In genomic region chr12:50506753-50507473, GRCh38 we compare ENCODE assay signal across 10 cellular contexts. TPM values are rescaled to one million over a fixed set of nuclear protein-coding genes. Genes with fewer than 3 reads are reported as not detected.
DNase-seq lines count a peak whose midpoint lies in the region; ATAC-seq, FAIRE-seq and TF ChIP-seq lines count a peak whose summit lies in the region.
"Had no signal": no experiment of that assay in that cellular context is flagged by ENCODE, and none has a peak within 500 bp of the region (broad histone marks: within the 10 kb centered on the region; RNA-seq: fewer than 3 reads in every experiment).

No MANE protein-coding gene starts in this region.

- POLR2A ChIA-PET in A549 (lab: Yijun Ruan, JAX): no interaction called here

- H3K4me3 ChIP-seq in A549 (no peak overlapping the region), HUES48 (ENCODE audit: low read depth, low read length) (peak overlapping the region; percentile 96; the same call in 1 of the 2 replicates), muscle layer of duodenum (ENCODE audit: low read depth in 1 of 2, low read length in 2 of 2) (peak overlapping the region; percentile 78 to 92), aorta (ENCODE audit: low read length in 2 of 2) (no peak overlapping the region)

- no peak overlapping the region for H3K27ac ChIP-seq in A549
- no peak overlapping the region for H3K27ac ChIP-seq in HUES48 (ENCODE audit: low read depth, low read length)
- H3K27ac ChIP-seq in muscle layer of duodenum (ENCODE audit: low read length): peak overlapping the region; percentile 94
- H3K27ac ChIP-seq in aorta (ENCODE audit: low read depth in 1 of 2, low read length in 2 of 2): no peak overlapping the region

- CTCF ChIA-PET in A549 (lab: Yijun Ruan, JAX): interaction anchor here (0.9 to 8.4 kb wide), 4 partner anchors 97 to 158 kb away, joined by 3 to 182 read pairs (median 5); no protein-coding TSS in a partner anchor

- no peak for TF ChIP-seq CTCF in A549 (IDR thresholded peaks at IDR 0.05)
- TF ChIP-seq CTCF in chondrocyte (IDR thresholded peaks at IDR 0.05): no peak

- TF ChIP-seq EP300 in A549 (IDR thresholded peaks at IDR 0.05): no peak

- no peaks in the 10 kb centered on the region for H3K9me3 Mint-ChIP-seq in chondrocyte (ENCODE audit: low read depth)

- peak overlapping the region; percentile 25 for H3K27ac Mint-ChIP-seq in chondrocyte (ENCODE audit: unreplicated experiment)

- H3K4me3 Mint-ChIP-seq in chondrocyte (ENCODE audit: unreplicated experiment): peak overlapping the region; percentile 90

- no peak for TF ChIP-seq POLR2A in A549 (IDR thresholded peaks at IDR 0.05; ENCODE audit: low read length)

- DNase-seq in A549 (ENCODE audit: low read depth in 1 of 2, low spot score in 1 of 2) (no peak), chondrocyte (ENCODE audit: low spot score) (no peak), aorta (no peak), NCI-H2171 (lab: John Stamatoyannopoulos, UW) (no peak)
- DNase-seq: EL; stimulated activated CD4-positive, alpha-beta T cell treated with anti-CD3 and anti-CD28 coated beads, Interleukin-4, amount 100 ng/mL, for 1 hour had no signal

- intact Hi-C loops in aorta (cut with DNase I): loop anchor here in 1 of 2 donors (10.0 kb wide), 1 partner anchor 228 kb away; no protein-coding TSS in a partner anchor

- H3K4me1 Mint-ChIP-seq in chondrocyte (ENCODE audit: low read depth): peaks cover 50% of the 10 kb centered on the region

- no peak overlapping the region for H3K9ac ChIP-seq in HUES48 (ENCODE audit: low read depth, low read length)

- no peaks in the 10 kb centered on the region for H3K36me3 Mint-ChIP-seq in chondrocyte (ENCODE audit: low read depth)

- no peaks in the 10 kb centered on the region for H3K27me3 ChIP-seq in HUES48 (ENCODE audit: control insufficient read depth, insufficient read depth, low read length)
- no peaks in the 10 kb centered on the region for H3K27me3 ChIP-seq in muscle layer of duodenum (ENCODE audit: low read depth, low read length)
- no peaks in the 10 kb centered on the region for H3K27me3 ChIP-seq in aorta (ENCODE audit: control insufficient read depth in 1 of 2, insufficient read depth in 2 of 2, low read length in 1 of 2)

- TF ChIP-seq RAD21 in A549 (conservative IDR thresholded peaks at IDR 0.05 in 1 of 2, IDR thresholded peaks at IDR 0.05 in 1 of 2): no peak

- H3K9me3 ChIP-seq in A549 (no peaks in the 10 kb centered on the region), HUES48 (ENCODE audit: control insufficient read depth, insufficient read depth, low read length) (no peaks in the 10 kb centered on the region), muscle layer of duodenum (ENCODE audit: control insufficient read depth in 1 of 2, low read length in 2 of 2) (no peaks in the 10 kb centered on the region), aorta (ENCODE audit: control insufficient read depth, low read length) (no peaks in the 10 kb centered on the region)

- peaks cover 43% of the 10 kb centered on the region for H3K4me1 ChIP-seq in A549
- H3K4me1 ChIP-seq in HUES48 (ENCODE audit: control insufficient read depth, insufficient read depth, low read length): peaks cover 18% of the 10 kb centered on the region
- peaks cover 14 to 22% of the 10 kb centered on the region in 2 donors for H3K4me1 ChIP-seq in muscle layer of duodenum (ENCODE audit: control insufficient read depth in 1 of 2, insufficient read depth in 2 of 2, low read length in 2 of 2)
- no peaks in the 10 kb centered on the region for H3K4me1 ChIP-seq in aorta (ENCODE audit: control insufficient read depth in 1 of 2, insufficient read depth in 2 of 2, low read length in 2 of 2)

- no peaks in the 10 kb centered on the region for H3K27me3 Mint-ChIP-seq in chondrocyte (ENCODE audit: low read depth)

- peak overlapping the region; percentile 88 for H3K4me2 ChIP-seq in A549

- no peak for FAIRE-seq in A549 (lab: Jason Lieb, UNC)

- ATAC-seq in A549 (no peak), HG03196 (IDR thresholded peaks at IDR 0.05; ENCODE audit: unreplicated experiment) (no peak), aorta (ENCODE audit: low FRiP score) (no peak), GM19455 (IDR thresholded peaks at IDR 0.05; ENCODE audit: unreplicated experiment) (no peak)

- WGBS in A549 (ENCODE audit: missing lambda C conversion rate): 68% methylated on average over 2 of the region's 2 CpGs
- 30 to 47% methylated on average over 2 of the region's 2 CpGs for WGBS in aorta, 2 donors

- no peaks in the 10 kb centered on the region for H3K36me3 ChIP-seq in HUES48 (ENCODE audit: control insufficient read depth, insufficient read depth, low read length)
- peaks cover 0 to 6% of the 10 kb centered on the region in 2 donors for H3K36me3 ChIP-seq in muscle layer of duodenum (ENCODE audit: control insufficient read depth in 1 of 2, insufficient read depth in 2 of 2, low read length in 2 of 2)
- H3K36me3 ChIP-seq in aorta (ENCODE audit: control insufficient read depth in 1 of 2, insufficient read depth in 2 of 2, low read length in 1 of 2): no peaks in the 10 kb centered on the region

TF ChIP-seq in A549, 52 proteins besides CTCF, POLR2A, EP300 and RAD21:
- TF ChIP-seq ZSCAN20 (CRISPR knock-in tag; IDR thresholded peaks at IDR 0.05): no peak
- peak; percentile 55 for TF ChIP-seq MAFK (IDR thresholded peaks at IDR 0.05; ENCODE audit: partially characterized antibody)
- TF ChIP-seq, protein P1, sequence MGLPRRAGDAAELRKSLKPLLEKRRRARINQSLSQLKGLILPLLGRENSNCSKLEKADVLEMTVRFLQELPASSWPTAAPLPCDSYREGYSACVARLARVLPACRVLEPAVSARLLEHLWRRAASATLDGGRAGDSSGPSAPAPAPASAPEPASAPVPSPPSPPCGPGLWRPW (IDR thresholded peaks at IDR 0.05): no peak
- TF ChIP-seq HMGXB4 (CRISPR knock-in tag; IDR thresholded peaks at IDR 0.05; ENCODE audit: borderline replicate concordance): no peak
TF ChIP-seq in A549: peak in this region for 1.

RNA-seq across cellular contexts. Expression of gene DIP2B, which starts 2.1 kb away (rescaled TPM):
- polyA plus RNA-seq in A549 (2011; rRNA removed) (29.3 and 32.8 TPM in 2 replicates), A549 (2017; fragmentation: RNase III; extraction: RNeasy Plus Mini Kit Qiagen cat#74134 plus additional on column Dnase treatment) (16.2 to 16.9 TPM (median 16.4 TPM) in 3 replicates), aorta (1 to 10 TPM; 2.9 to 4.6 TPM)
- polyA plus RNA-seq in A549 (2012; cell fraction: cytosol; rRNA removed): 10.6 and 13.3 TPM in 2 replicates
- polyA plus RNA-seq in A549 (2012; cell fraction: nucleus; rRNA removed): 13.1 and 18.6 TPM in 2 replicates
- 71.4 and 73.4 TPM in 2 replicates for polyA minus RNA-seq in A549 (2011; rRNA and poly(A)+ RNA removed)
- total RNA-seq in chondrocyte (25.4 to 36.3 TPM (median 25.8 TPM) in 3 replicates), aorta (10 to 100 TPM; 15.7 to 25.0 TPM)

Comparison
In these comparisons a context has a peak if more than half of its experiments do, and no peak if none do; other contexts are left out.
1. H3K4me3 ChIP-seq: peak in HUES48 (single experiment) and muscle layer of duodenum (2 of 2); none in A549 (single experiment) and aorta (0 of 2).